In genomic region chr4:15479913-15480185, GRCh38 we compare ENCODE assay signal across 11 cellular contexts. TPM values are rescaled to one million over a fixed set of nuclear protein-coding genes. Genes with fewer than 3 reads are reported as not detected.
A peak's percentile ranks its signal among the peaks of the same experiment; 100 is the strongest.
DNase-seq lines count a peak whose midpoint lies in the region; ATAC-seq, FAIRE-seq and TF ChIP-seq lines count a peak whose summit lies in the region.
"Had no signal": no experiment of that assay in that cellular context is flagged by ENCODE, and none has a peak within 500 bp of the region (broad histone marks: within the 10 kb centered on the region; RNA-seq: fewer than 3 reads in every experiment).

No MANE protein-coding gene starts in this region.

- peak overlapping the region; percentile 97 for H2BK5ac ChIP-seq in H1 (ENCODE audit: low read depth, low read length)

- peak overlapping the region; percentile 89 for H4K5ac ChIP-seq in H1 (ENCODE audit: insufficient read length, low read depth, low read length)

- H3K36me3 ChIP-seq in MG63: no peaks in the 10 kb centered on the region
- no peaks in the 10 kb centered on the region for H3K36me3 ChIP-seq in H1 (ENCODE audit: control insufficient read depth in 2 of 4, insufficient read depth in 4 of 4, low read length in 3 of 4)
- H3K36me3 ChIP-seq in right lobe of liver: no peaks in the 10 kb centered on the region
- no peaks in the 10 kb centered on the region for H3K36me3 ChIP-seq in thyroid gland
- H3K36me3 ChIP-seq: gastrocnemius medialis had no signal

- H2BK15ac ChIP-seq in H1 (ENCODE audit: low read length): peak overlapping the region; percentile 13; the same call in 1 of the 2 replicates

- no peak for TF ChIP-seq RAD21 in H1 (IDR thresholded peaks at IDR 0.05 in 1 of 2, conservative IDR thresholded peaks at IDR 0.05 in 1 of 2; ENCODE audit: low read depth in 2 of 2, low read length in 2 of 2)

- H3K27me3 ChIP-seq in MG63: no peaks in the 10 kb centered on the region
- H3K27me3 ChIP-seq in H1 (replicated peaks in 1 of 4; ENCODE audit: control insufficient read depth in 3 of 4, extremely low read depth in 1 of 4, insufficient read depth in 3 of 4, low read length in 3 of 4): no peaks in the 10 kb centered on the region
- no peaks in the 10 kb centered on the region for H3K27me3 ChIP-seq in right lobe of liver
- H3K27me3 ChIP-seq in thyroid gland: no peaks in the 10 kb centered on the region
- H3K27me3 ChIP-seq: gastrocnemius medialis had no signal

- TF ChIP-seq POLR2A in H1 (IDR thresholded peaks at IDR 0.05; ENCODE audit: control extremely low read depth in 1 of 2, low read depth in 2 of 2, low read length in 2 of 2) (no peak), right lobe of liver (IDR thresholded peaks at IDR 0.05) (no peak), thyroid gland (IDR thresholded peaks at IDR 0.05) (no peak)

- H3K14ac ChIP-seq in H1 (ENCODE audit: insufficient read length): no peak overlapping the region

- no peaks in the 10 kb centered on the region for H3K79me1 ChIP-seq in H1 (ENCODE audit: low read depth, low read length)

- intact Hi-C loops in right lobe of liver (cut with DNase I): loop anchor here in 1 of 2 donors (5.0 kb wide), 1 partner anchor 172 kb away; no protein-coding TSS in a partner anchor
- intact Hi-C loops in thyroid gland (cut with DNase I): no loop called here

- H3K9me3 ChIP-seq in MG63 (no peaks in the 10 kb centered on the region), H1 (ENCODE audit: insufficient read depth in 2 of 2, low read depth in 1 of 2, low read length in 1 of 2) (no peaks in the 10 kb centered on the region), right lobe of liver (no peaks in the 10 kb centered on the region), thyroid gland (no peaks in the 10 kb centered on the region)
- H3K9me3 ChIP-seq: gastrocnemius medialis had no signal

- H3K4me1 ChIP-seq in H1 (replicated peaks in 1 of 4; ENCODE audit: control insufficient read depth in 3 of 4, insufficient read depth in 4 of 4, low read length in 3 of 4): peaks cover 3 to 6% (median 5%) of the 10 kb centered on the region in 4 experiments; a peak in 5 of 7 replicates
- H3K4me1 ChIP-seq in right lobe of liver: peaks cover 0 to 4% (median 0%) of the 10 kb centered on the region in 4 donors
- H3K4me1 ChIP-seq in thyroid gland: peaks cover 3 to 6% of the 10 kb centered on the region in 2 donors
- H3K4me1 ChIP-seq: gastrocnemius medialis had no signal

- H2BK20ac ChIP-seq in H1 (ENCODE audit: low read length): no peak overlapping the region

- no peak overlapping the region for H2AFZ ChIP-seq in H1 (ENCODE audit: low read length)

- peak overlapping the region; percentile 88; the same call in 1 of the 2 replicates for H3K18ac ChIP-seq in H1 (ENCODE audit: extremely low read depth, low read length)

- H2AK5ac ChIP-seq in H1 (ENCODE audit: low read depth, low read length): no peak overlapping the region; the same call in 1 of the 2 replicates

- H3K4me2 ChIP-seq in H1 (ENCODE audit: insufficient read depth in 1 of 2, low read depth in 2 of 2, low read length in 2 of 2): peak overlapping the region; percentile 60 to 83

- H4K8ac ChIP-seq in H1 (ENCODE audit: extremely low read depth, insufficient read depth, low read length): peak overlapping the region; percentile 90; the same call in 1 of the 2 replicates

- no peak overlapping the region for H2BK120ac ChIP-seq in H1 (replicated peaks; ENCODE audit: low read depth, low read length)

- H3K23ac ChIP-seq in H1 (ENCODE audit: insufficient read length): no peak overlapping the region

- peaks cover 2% of the 10 kb centered on the region for H3K23me2 ChIP-seq in H1 (ENCODE audit: low read depth, low read length)

- DNase-seq in MG63 (no peak), H1 (ENCODE audit: low read depth in 1 of 2, low spot score in 2 of 2) (no peak), right lobe of liver (no peak), thyroid gland (no peak), D721Med (ENCODE audit: insufficient read length, low spot score) (no peak), NCI-H1092 (lab: John Stamatoyannopoulos, UW) (no peak), NCI-H524 treated with DMSO at 0.1 percent for 48 hours (lab: John Stamatoyannopoulos, UW) (no peak)

- CTCF ChIA-PET in H1 (lab: Charles Lee; ENCODE audit: partially characterized antibody): interaction anchor here (0.5 to 1.8 kb wide), 36 partner anchors 9 to 474 kb away, joined by 3 to 15 read pairs (median 4); partner anchors contain the start of genes CC2D2A and CD38

- POLR2A ChIA-PET in H1 (lab: Charles Lee; ENCODE audit: partially characterized antibody): interaction anchor here (0.9 to 3.8 kb wide), 8 partner anchors 10 to 403 kb away, joined by 3 to 52 read pairs (median 4); partner anchors contain the start of genes CC2D2A and FBXL5

- H2BK12ac ChIP-seq in H1 (ENCODE audit: low read depth, low read length): peak overlapping the region; percentile 77

- no peaks in the 10 kb centered on the region for H3K79me2 ChIP-seq in H1 (ENCODE audit: control insufficient read depth in 1 of 2, insufficient read depth in 2 of 2, low read length in 2 of 2)

- peak overlapping the region; percentile 24 for H3K4ac ChIP-seq in H1 (replicated peaks; ENCODE audit: insufficient read length, low read depth, low read length)

- no peaks in the 10 kb centered on the region for H4K20me1 ChIP-seq in H1 (replicated peaks in 1 of 2; ENCODE audit: control insufficient read depth in 1 of 2, insufficient read depth in 2 of 2, low read length in 2 of 2)

- no peak for ATAC-seq in right lobe of liver
- ATAC-seq in GM21717 (IDR thresholded peaks at IDR 0.05; ENCODE audit: unreplicated experiment): no peak

- H3K4me3 ChIP-seq in MG63: peak overlapping the region; percentile 47; the same call in 1 of the 2 replicates
- peak overlapping the region; percentile 40 to 69 (median 66); a peak in 7 of 8 replicates for H3K4me3 ChIP-seq in H1 (ENCODE audit: extremely low read depth in 1 of 4, insufficient read depth in 2 of 4, low read depth in 3 of 4, low read length in 4 of 4)
- H3K4me3 ChIP-seq in right lobe of liver: peak overlapping the region; percentile 60 to 63 (median 63)
- H3K4me3 ChIP-seq in thyroid gland (replicated peaks in 1 of 3): peak overlapping the region in 1 of 3 donors; percentile 40

- no peak for TF ChIP-seq EP300 in H1 (IDR thresholded peaks at IDR 0.05; ENCODE audit: borderline replicate concordance in 1 of 2, low read depth in 2 of 2, low read length in 2 of 2)

- FAIRE-seq in H1 (lab: Jason Lieb, UNC) (no peak), D721Med (lab: Jason Lieb, UNC) (no peak)

- H3K9ac ChIP-seq in H1 (replicated peaks in 1 of 4; ENCODE audit: extremely low read depth in 1 of 4, low read depth in 3 of 4, low read length in 3 of 4): peak overlapping the region in 2 of 4 experiments; percentile 74 to 92; a peak in 5 of 7 replicates

- TF ChIP-seq CTCF in H1 (IDR thresholded peaks at IDR 0.05; ENCODE audit: control extremely low read depth in 1 of 3, insufficient read depth in 1 of 3, low read depth in 1 of 3, low read length in 3 of 3): no peak
- TF ChIP-seq CTCF in right lobe of liver (IDR thresholded peaks at IDR 0.05): no peak
- no peak for TF ChIP-seq CTCF in thyroid gland (IDR thresholded peaks at IDR 0.05)
- TF ChIP-seq CTCF in D721Med (IDR thresholded peaks at IDR 0.05; ENCODE audit: insufficient read depth, missing control alignments): no peak

- H3K56ac ChIP-seq in H1 (replicated peaks; ENCODE audit: insufficient read length, low read depth, low read length): no peak overlapping the region

- 72% methylated on average over 3 of the region's 3 CpGs; no CpG with 5 or more reads in 1 of the 2 experiments for WGBS in H1 (ENCODE audit: extremely low coverage in 1 of 2, insufficient coverage in 1 of 2, insufficient read length in 1 of 2, insufficient replicate concordance in 2 of 2, low coverage in 1 of 2, low lambda C conversion rate in 2 of 2, missing lambda C conversion rate in 1 of 2), 2 experiments
- 31% methylated on average over 3 of the region's 3 CpGs for WGBS in right lobe of liver (ENCODE audit: insufficient coverage, low coverage, low lambda C conversion rate, missing lambda C conversion rate)
- WGBS in thyroid gland, 2 donors: 31 to 33% methylated on average over 3 of the region's 3 CpGs

- peak overlapping the region; percentile 81 for H4K91ac ChIP-seq in H1 (replicated peaks; ENCODE audit: insufficient read length, low read length)

- peak overlapping the region; percentile 86; the same call in 1 of the 2 replicates for H3K27ac ChIP-seq in H1 (ENCODE audit: low read depth, low read length)
- peak overlapping the region in 2 of 3 donors; percentile 16 to 67 for H3K27ac ChIP-seq in right lobe of liver
- H3K27ac ChIP-seq in thyroid gland: peak overlapping the region; percentile 79 to 86 (median 85)

TF ChIP-seq in H1, 55 proteins besides CTCF, POLR2A, EP300 and RAD21 (continues in another document):
- TF ChIP-seq RFX5 (IDR thresholded peaks at IDR 0.05; ENCODE audit: borderline replicate concordance, low read depth, low read length) (no peak), TEAD4 (IDR thresholded peaks at IDR 0.05; ENCODE audit: low read depth, low read length) (no peak), FOSL1 (IDR thresholded peaks at IDR 0.05; ENCODE audit: insufficient read depth, low read depth, low read length) (no peak)

RNA-seq across cellular contexts. Expression of gene CC2D2A, which starts 10.2 kb away (rescaled TPM):
- 1.2 and 1.8 TPM in 2 replicates for total RNA-seq in MG63 (2014; rRNA removed; shearing (Covaris generic); ENCODE audit: low replicate concordance)
- total RNA-seq in H1 (2021; fragmentation: NEBNext Ultra II Directional; extraction: Animal tissue kit (Norgen Biotek cat#: 25700)): 11.0 and 11.1 TPM in 2 replicates
- polyA plus RNA-seq in H1 (2011; rRNA removed): 7.3 and 12.2 TPM in 2 replicates
- polyA plus RNA-seq in H1 (2011; cell fraction: cytosol; rRNA removed): 7.9 TPM
- polyA plus RNA-seq in H1 (2011; cell fraction: nucleus; rRNA removed): 7.5 TPM
- polyA plus RNA-seq in H1 (2012, experiment 1 of 2): 8.3 to 11.2 TPM (median 10.2 TPM) in 4 replicates
- 1.3 TPM for polyA plus RNA-seq in H1 (2012, experiment 2 of 2)
- 8.1 TPM for polyA plus RNA-seq in H1 (2013, experiment 1 of 2)
- polyA plus RNA-seq in H1 (2013, experiment 2 of 2): 7.7 TPM
- 13.6 and 17.5 TPM in 2 replicates for polyA minus RNA-seq in H1 (2011; rRNA and poly(A)+ RNA removed)
- polyA minus RNA-seq in H1 (2011; cell fraction: cytosol; rRNA and poly(A)+ RNA removed): 5.1 TPM
- 22.5 TPM for polyA minus RNA-seq in H1 (2011; cell fraction: nucleus; rRNA and poly(A)+ RNA removed)
- total RNA-seq in right lobe of liver (1 to 10 TPM; 1.7 to 6.5 (median 3.2) TPM), thyroid gland (10 to 100 TPM; 13.6 to 25.1 (median 18.7) TPM)
- polyA plus RNA-seq: IgD-negative memory B cell had no signal

RNA-seq across cellular contexts. Expression of gene C1QTNF7, which starts 52.0 kb away (rescaled TPM):
- not detected in 2 replicates for total RNA-seq in MG63 (2014; rRNA removed; shearing (Covaris generic); ENCODE audit: low replicate concordance)
- total RNA-seq in H1 (2021; fragmentation: NEBNext Ultra II Directional; extraction: Animal tissue kit (Norgen Biotek cat#: 25700)): not detected in 2 replicates
- polyA plus RNA-seq in H1 (2011; rRNA removed): not detected in 2 replicates
- polyA plus RNA-seq in H1 (2011; cell fraction: cytosol; rRNA removed): not detected
- polyA plus RNA-seq in H1 (2011; cell fraction: nucleus; rRNA removed): not detected
- not detected in 4 replicates for polyA plus RNA-seq in H1 (2012, experiment 1 of 2)
- not detected for polyA plus RNA-seq in H1 (2012, experiment 2 of 2)
- polyA plus RNA-seq in H1 (2013, experiment 1 of 2): not detected
- not detected for polyA plus RNA-seq in H1 (2013, experiment 2 of 2)
- polyA minus RNA-seq in H1 (2011; rRNA and poly(A)+ RNA removed): not detected in 2 replicates
- polyA minus RNA-seq in H1 (2011; cell fraction: cytosol; rRNA and poly(A)+ RNA removed): not detected
- not detected for polyA minus RNA-seq in H1 (2011; cell fraction: nucleus; rRNA and poly(A)+ RNA removed)
- total RNA-seq in right lobe of liver: 1 to 10 TPM in 1 of 6 experiments, under 1 TPM in 5; 0.15 to 1.2 (median 0.27) TPM
- total RNA-seq in thyroid gland: 1 to 10 TPM; 1.2 to 9.5 (median 3.2) TPM
- total RNA-seq: H4 had no signal
- polyA plus RNA-seq: IgD-negative memory B cell had no signal
